In genomic region chr1:236025836-236026235, GRCh38 we compare ENCODE assay signal across 15 cellular contexts. TPM values are rescaled to one million over a fixed set of nuclear protein-coding genes. Genes with fewer than 3 reads are reported as not detected.
DNase-seq lines count a peak whose midpoint lies in the region; ATAC-seq and TF ChIP-seq lines count a peak whose summit lies in the region.
"Had no signal": no experiment of that assay in that cellular context is flagged by ENCODE, and none has a peak within 500 bp of the region (broad histone marks: within the 10 kb centered on the region; RNA-seq: fewer than 3 reads in every experiment).

No MANE protein-coding gene starts in this region.

- H3K36me3 ChIP-seq in osteoblast (ENCODE audit: insufficient read depth, low read length) (peaks cover 10% of the 10 kb centered on the region), tibial nerve (peaks cover 0 to 98% (median 5%) of the 10 kb centered on the region in 3 donors)

- no peaks in the 10 kb centered on the region for H3K4me1 ChIP-seq in osteoblast (ENCODE audit: insufficient read depth, low read length)
- peaks cover 0 to 34% (median 9%) of the 10 kb centered on the region in 4 donors for H3K4me1 ChIP-seq in tibial nerve
- H3K4me1 ChIP-seq: A549 had no signal

- ATAC-seq in natural killer cell treated with Interleukin-12 subunit alpha and Interleukin-12 subunit beta and Interleukin-15 and Interleukin-18, amount 100 ng/mL, for 72 hours, result peak; percentile 9 to 33
- ATAC-seq in natural killer cell, result no peak
- ATAC-seq: GM23338 had no signal

- H3K4me1 Mint-ChIP-seq in natural killer cell treated with Interleukin-12 subunit alpha and Interleukin-12 subunit beta and Interleukin-15 and Interleukin-18, amount 100 ng/mL, for 72 hours (ENCODE audit: low read depth in 2 of 2), result no peaks in the 10 kb centered on the region
- H3K4me1 Mint-ChIP-seq in natural killer cell (no peaks in the 10 kb centered on the region), CD14-positive monocyte (peaks cover 21% of the 10 kb centered on the region)
- peaks cover 5% of the 10 kb centered on the region for H3K4me1 Mint-ChIP-seq in activated T-helper 1 cell treated with anti-CD3 and anti-CD28 coated beads, Interleukin-12 subunit alpha, Interleukin-12 subunit beta, Interleukin-2, Interleukin-4 antibody, amounts not matched to agents 30 ng/mL and 10 ng/mL and 1 ng/mL, durations not matched to agents 14 hours and 24 hours and 36 hours (ENCODE audit: low read depth)
- H3K4me1 Mint-ChIP-seq in activated CD4-positive, alpha-beta T cell treated with anti-CD3 and anti-CD28 coated beads, Interleukin-2, amount 10 ng/mL, durations not matched to agents 24 days and 14 days, result peaks cover 7% of the 10 kb centered on the region
- H3K4me1 Mint-ChIP-seq: GM23338 had no signal

- intact Hi-C loops in natural killer cell (cut with micrococcal nuclease) (no loop called here), CD14-positive monocyte (cut with micrococcal nuclease) (no loop called here)
- intact Hi-C loops in activated T-helper 1 cell treated with anti-CD3 and anti-CD28 coated beads, Interleukin-12 subunit alpha, Interleukin-12 subunit beta, Interleukin-2, Interleukin-4 antibody, amounts not matched to agents 30 ng/mL and 10 ng/mL and 1 ng/mL, durations not matched to agents 14 hours and 24 hours and 36 hours (cut with micrococcal nuclease), result no loop called here
- intact Hi-C loops in activated CD4-positive, alpha-beta T cell treated with anti-CD3 and anti-CD28 coated beads, Interleukin-2, amount 10 ng/mL, durations not matched to agents 24 days and 14 days (cut with micrococcal nuclease), result no loop called here

- no peak overlapping the region for H2AFZ ChIP-seq in osteoblast (ENCODE audit: low read length)
- H2AFZ ChIP-seq: GM23338 had no signal

- 92 to 94% methylated on average over 14 of the region's 14 CpGs for WGBS in tibial nerve, 2 donors

- H3K9me3 ChIP-seq in osteoblast (ENCODE audit: low read depth, low read length) (no peaks in the 10 kb centered on the region), tibial nerve (no peaks in the 10 kb centered on the region)
- H3K9me3 ChIP-seq: A549 had no signal

- H3K4me3 ChIP-seq in osteoblast (ENCODE audit: insufficient read depth, low read length), result no peak overlapping the region
- no peak overlapping the region for H3K4me3 ChIP-seq in tibial nerve
- H3K4me3 ChIP-seq: A549, GM23338 had no signal

- H3K36me3 Mint-ChIP-seq in natural killer cell treated with Interleukin-12 subunit alpha and Interleukin-12 subunit beta and Interleukin-15 and Interleukin-18, amount 100 ng/mL, for 72 hours, result no peaks in the 10 kb centered on the region
- no peaks in the 10 kb centered on the region for H3K36me3 Mint-ChIP-seq in natural killer cell
- no peaks in the 10 kb centered on the region for H3K36me3 Mint-ChIP-seq in activated T-helper 1 cell treated with anti-CD3 and anti-CD28 coated beads, Interleukin-12 subunit alpha, Interleukin-12 subunit beta, Interleukin-2, Interleukin-4 antibody, amounts not matched to agents 30 ng/mL and 10 ng/mL and 1 ng/mL, durations not matched to agents 14 hours and 24 hours and 36 hours (ENCODE audit: low read depth)
- no peaks in the 10 kb centered on the region for H3K36me3 Mint-ChIP-seq in activated CD4-positive, alpha-beta T cell treated with anti-CD3 and anti-CD28 coated beads, Interleukin-2, amount 10 ng/mL, durations not matched to agents 24 days and 14 days (ENCODE audit: low read depth)
- H3K36me3 Mint-ChIP-seq in CD14-positive monocyte, result peaks cover 18 to 31% of the 10 kb centered on the region in 2 donors

- H3K27me3 Mint-ChIP-seq in natural killer cell treated with Interleukin-12 subunit alpha and Interleukin-12 subunit beta and Interleukin-15 and Interleukin-18, amount 100 ng/mL, for 72 hours, result peaks cover 0 to under 1% of the 10 kb centered on the region in 2 donors
- H3K27me3 Mint-ChIP-seq in natural killer cell (ENCODE audit: low read depth in 2 of 2) (no peaks in the 10 kb centered on the region), CD14-positive monocyte (ENCODE audit: low read depth in 3 of 3) (no peaks in the 10 kb centered on the region)
- peaks cover 11% of the 10 kb centered on the region for H3K27me3 Mint-ChIP-seq in activated T-helper 1 cell treated with anti-CD3 and anti-CD28 coated beads, Interleukin-12 subunit alpha, Interleukin-12 subunit beta, Interleukin-2, Interleukin-4 antibody, amounts not matched to agents 30 ng/mL and 10 ng/mL and 1 ng/mL, durations not matched to agents 14 hours and 24 hours and 36 hours (ENCODE audit: insufficient read depth)
- H3K27me3 Mint-ChIP-seq in activated CD4-positive, alpha-beta T cell treated with anti-CD3 and anti-CD28 coated beads, Interleukin-2, amount 10 ng/mL, durations not matched to agents 24 days and 14 days, result no peaks in the 10 kb centered on the region

- no peak overlapping the region for H3K4me2 ChIP-seq in osteoblast (ENCODE audit: insufficient read depth, low read length)
- H3K4me2 ChIP-seq: A549, GM23338 had no signal

- no peaks in the 10 kb centered on the region for H4K20me1 ChIP-seq in osteoblast (ENCODE audit: insufficient read depth, low read length)

- no peak overlapping the region for H3K27ac ChIP-seq in osteoblast (ENCODE audit: low read depth, low read length)
- peak overlapping the region in 3 of 4 donors; percentile 24 to 85 (median 81) for H3K27ac ChIP-seq in tibial nerve
- H3K27ac ChIP-seq: A549 had no signal

- no peak for DNase-seq in natural killer cell treated with Interleukin-12 subunit alpha and Interleukin-12 subunit beta and Interleukin-15 and Interleukin-18, amount 100 ng/mL, for 72 hours (ENCODE audit: low spot score)
- DNase-seq in natural killer cell (no peak), osteoblast (ENCODE audit: insufficient read length, low spot score, missing footprints) (peak; percentile 44), tibial nerve (ENCODE audit: low spot score in 2 of 2) (no peak), CD14-positive monocyte (ENCODE audit: low spot score) (no peak), COR-L47 (lab: John Stamatoyannopoulos, UW) (no peak)
- DNase-seq in activated T-helper 1 cell treated with anti-CD3 and anti-CD28 coated beads, Interleukin-12 subunit alpha, Interleukin-12 subunit beta, Interleukin-2, Interleukin-4 antibody, amounts not matched to agents 30 ng/mL and 10 ng/mL and 1 ng/mL, durations not matched to agents 14 hours and 24 hours and 36 hours (ENCODE audit: low spot score), result no peak
- no peak for DNase-seq in activated CD4-positive, alpha-beta T cell treated with anti-CD3 and anti-CD28 coated beads, Interleukin-2, amount 10 ng/mL, durations not matched to agents 24 days and 14 days
- DNase-seq: DMS153, DMS79 treated with DMSO at 0.1 percent for 48 hours, EL, H7, KBM-7 had no signal

- H3K4me3 Mint-ChIP-seq in natural killer cell treated with Interleukin-12 subunit alpha and Interleukin-12 subunit beta and Interleukin-15 and Interleukin-18, amount 100 ng/mL, for 72 hours, result no peak overlapping the region
- no peak overlapping the region for H3K4me3 Mint-ChIP-seq in natural killer cell
- no peak overlapping the region for H3K4me3 Mint-ChIP-seq in activated T-helper 1 cell treated with anti-CD3 and anti-CD28 coated beads, Interleukin-12 subunit alpha, Interleukin-12 subunit beta, Interleukin-2, Interleukin-4 antibody, amounts not matched to agents 30 ng/mL and 10 ng/mL and 1 ng/mL, durations not matched to agents 14 hours and 24 hours and 36 hours
- H3K4me3 Mint-ChIP-seq in activated CD4-positive, alpha-beta T cell treated with anti-CD3 and anti-CD28 coated beads, Interleukin-2, amount 10 ng/mL, durations not matched to agents 24 days and 14 days, result no peak overlapping the region
- no peak overlapping the region for H3K4me3 Mint-ChIP-seq in CD14-positive monocyte
- H3K4me3 Mint-ChIP-seq: GM23338 had no signal

- no peaks in the 10 kb centered on the region for H3K27me3 ChIP-seq in osteoblast (ENCODE audit: insufficient read depth, low read length)
- no peaks in the 10 kb centered on the region for H3K27me3 ChIP-seq in tibial nerve

- no peaks in the 10 kb centered on the region for H3K9me3 Mint-ChIP-seq in natural killer cell treated with Interleukin-12 subunit alpha and Interleukin-12 subunit beta and Interleukin-15 and Interleukin-18, amount 100 ng/mL, for 72 hours
- no peaks in the 10 kb centered on the region for H3K9me3 Mint-ChIP-seq in natural killer cell
- H3K9me3 Mint-ChIP-seq in activated T-helper 1 cell treated with anti-CD3 and anti-CD28 coated beads, Interleukin-12 subunit alpha, Interleukin-12 subunit beta, Interleukin-2, Interleukin-4 antibody, amounts not matched to agents 30 ng/mL and 10 ng/mL and 1 ng/mL, durations not matched to agents 14 hours and 24 hours and 36 hours, result no peaks in the 10 kb centered on the region
- H3K9me3 Mint-ChIP-seq in activated CD4-positive, alpha-beta T cell treated with anti-CD3 and anti-CD28 coated beads, Interleukin-2, amount 10 ng/mL, durations not matched to agents 24 days and 14 days, result no peaks in the 10 kb centered on the region
- no peaks in the 10 kb centered on the region for H3K9me3 Mint-ChIP-seq in CD14-positive monocyte
- H3K9me3 Mint-ChIP-seq: GM23338 had no signal

- no peak for TF ChIP-seq POLR2A in tibial nerve (IDR thresholded peaks at IDR 0.05)

- TF ChIP-seq EP300 in tibial nerve (IDR thresholded peaks at IDR 0.05), result no peak

- H3K27ac Mint-ChIP-seq in natural killer cell treated with Interleukin-12 subunit alpha and Interleukin-12 subunit beta and Interleukin-15 and Interleukin-18, amount 100 ng/mL, for 72 hours, result no peak overlapping the region
- H3K27ac Mint-ChIP-seq in natural killer cell (no peak overlapping the region), CD14-positive monocyte (no peak overlapping the region)
- H3K27ac Mint-ChIP-seq in activated T-helper 1 cell treated with anti-CD3 and anti-CD28 coated beads, Interleukin-12 subunit alpha, Interleukin-12 subunit beta, Interleukin-2, Interleukin-4 antibody, amounts not matched to agents 30 ng/mL and 10 ng/mL and 1 ng/mL, durations not matched to agents 14 hours and 24 hours and 36 hours, result peak overlapping the region; percentile 6
- H3K27ac Mint-ChIP-seq in activated CD4-positive, alpha-beta T cell treated with anti-CD3 and anti-CD28 coated beads, Interleukin-2, amount 10 ng/mL, durations not matched to agents 24 days and 14 days, result no peak overlapping the region
- H3K27ac Mint-ChIP-seq: GM23338 had no signal

- no peaks in the 10 kb centered on the region for H3K79me2 ChIP-seq in osteoblast (ENCODE audit: insufficient read depth, low read length)

- TF ChIP-seq CTCF in natural killer cell (IDR thresholded peaks at IDR 0.05) (no peak), osteoblast (IDR thresholded peaks at IDR 0.05; ENCODE audit: extremely low read depth, low read depth, low read length) (no peak), tibial nerve (IDR thresholded peaks at IDR 0.05) (no peak), CD14-positive monocyte (IDR thresholded peaks at IDR 0.05) (no peak)

RNA-seq across cellular contexts. Expression of gene NID1, which starts 39.1 kb away (rescaled TPM):
- total RNA-seq in natural killer cell treated with Interleukin-12 subunit alpha and Interleukin-12 subunit beta and Interleukin-15 and Interleukin-18, amount 100 ng/mL, for 72 hours, result not detected
- total RNA-seq in natural killer cell, result under 1 TPM; 0.32 to 0.92 (median 0.85) TPM
- 0.44 and 0.65 TPM in 2 replicates for total RNA-seq in activated T-helper 1 cell treated with anti-CD3 and anti-CD28 coated beads, Interleukin-12 subunit alpha, Interleukin-12 subunit beta, Interleukin-2, Interleukin-4 antibody, amounts not matched to agents 30 ng/mL and 10 ng/mL and 1 ng/mL, durations not matched to agents 14 hours and 24 hours and 36 hours
- 40.2 and 46.3 TPM in 2 replicates for total RNA-seq in osteoblast
- 100 to 1,000 TPM; 192 to 321 (median 215) TPM for total RNA-seq in tibial nerve
- total RNA-seq in activated CD4-positive, alpha-beta T cell treated with anti-CD3 and anti-CD28 coated beads, Interleukin-2, amount 10 ng/mL, durations not matched to agents 24 days and 14 days, result 0.57 and 0.61 TPM in 2 replicates
- 10 to 100 TPM in 1 of 2 donors, 1 to 10 TPM in 1; 6.8 to 14.4 TPM for polyA plus RNA-seq in CD14-positive monocyte

Comparison
In these comparisons a context has a peak if more than half of its experiments do, and no peak if none do; other contexts are left out.
1. ATAC-seq: peak in natural killer cell treated with Interleukin-12 subunit alpha and Interleukin-12 subunit beta and Interleukin-15 and Interleukin-18, amount 100 ng/mL, for 72 hours (2 of 2); none in natural killer cell (0 of 3).
2. RNA of gene NID1, which starts 39.1 kb away (total RNA-seq): 192 to 321 TPM in tibial nerve and 40.2 to 46.3 TPM in osteoblast; 0.32 to 0.92 TPM in natural killer cell, 0.44 to 0.65 TPM in activated T-helper 1 cell treated with anti-CD3 and anti-CD28 coated beads, Interleukin-12 subunit alpha, Interleukin-12 subunit beta, Interleukin-2, Interleukin-4 antibody, amounts not matched to agents 30 ng/mL and 10 ng/mL and 1 ng/mL, durations not matched to agents 14 hours and 24 hours and 36 hours, 0.57 to 0.61 TPM in activated CD4-positive, alpha-beta T cell treated with anti-CD3 and anti-CD28 coated beads, Interleukin-2, amount 10 ng/mL, durations not matched to agents 24 days and 14 days and not detected in natural killer cell treated with Interleukin-12 subunit alpha and Interleukin-12 subunit beta and Interleukin-15 and Interleukin-18, amount 100 ng/mL, for 72 hours; every median in the first group is over 10 times any median in the second.